Comparison of ENCODE assay signal across 29 cellular contexts in genomic region chr7:112280267-112280666, GRCh38.
"Had no signal": no experiment of that assay in that cellular context is flagged by ENCODE, and none has a peak within 500 bp of the region (broad histone marks: within the 10 kb centered on the region; RNA-seq: fewer than 3 reads in every experiment).

No MANE protein-coding gene starts in this region.

- H3K9me3 Mint-ChIP-seq: natural killer cell, type B pancreatic cell had no signal

- H3K9me3 ChIP-seq: lower lobe of right lung, neutrophil, right atrium auricular region, right lobe of liver, tibial nerve, uterus had no signal

- H3K36me3 ChIP-seq: lower lobe of right lung, neural progenitor cell, neutrophil, right atrium auricular region, right lobe of liver, tibial nerve, uterus had no signal

- DNase-seq: hippocampal formation; kidney glomerular epithelial cell; left cardiac atrium; left ventricle myocardium superior; lower lobe of right lung; mammary epithelial cell; mesenchymal stem cell; naive B cell; natural killer cell; occipital lobe; right lobe of liver; stimulated activated CD4-positive, alpha-beta T cell treated with anti-CD3 and anti-CD28 coated beads, Interleukin-1b, Interleukin-23, amount 100 ng/mL, for 48 hours; stimulated activated CD4-positive, alpha-beta T cell treated with anti-CD3 and anti-CD28 coated beads, Interleukin-2, amount 100 ng/mL, for 48 hours; stimulated activated CD4-positive, alpha-beta T cell treated with anti-CD3 and anti-CD28 coated beads, Interleukin-4, amount 100 ng/mL, for 4 hours; stimulated activated CD8-positive, alpha-beta memory T cell treated with anti-CD3 and anti-CD28 coated beads, Interleukin-4, amount 100 ng/mL, for 48 hours; stimulated activated naive CD4-positive, alpha-beta T cell treated with Interleukin-2 at 50 U/mL for 16 hours; stimulated activated naive CD8-positive, alpha-beta T cell treated with anti-CD3 and anti-CD28 coated beads, Interleukin-15, amount 100 ng/mL, for 72 hours; substantia nigra; uterus had no signal

- H3K27me3 Mint-ChIP-seq: naive B cell; progenitor cell of endocrine pancreas; stimulated activated memory B cell treated with anti-CD40 and anti-IgM and Interleukin-4, amounts not matched to agents 10 μg/mL and 1 μg/mL and 100 μg/mL, for 72 hours; stimulated activated naive CD8-positive, alpha-beta T cell treated with anti-CD3 and anti-CD28 coated beads, Interleukin-15, amount 100 ng/mL, for 72 hours; type B pancreatic cell had no signal

- H3K4me3 Mint-ChIP-seq: naive B cell; natural killer cell; neural progenitor cell; stimulated activated memory B cell treated with anti-CD40 and anti-IgM and Interleukin-4, amounts not matched to agents 10 μg/mL and 1 μg/mL and 100 μg/mL, for 72 hours; stimulated activated naive CD8-positive, alpha-beta T cell treated with anti-CD3 and anti-CD28 coated beads, Interleukin-15, amount 100 ng/mL, for 72 hours; type B pancreatic cell had no signal

- H3K27me3 ChIP-seq: neural progenitor cell, neutrophil, right atrium auricular region, right lobe of liver, tibial nerve, uterus had no signal

- H3K36me3 Mint-ChIP-seq: naive B cell; natural killer cell; neural progenitor cell; stimulated activated memory B cell treated with anti-CD40 and anti-IgM and Interleukin-4, amounts not matched to agents 10 μg/mL and 1 μg/mL and 100 μg/mL, for 72 hours; type B pancreatic cell had no signal

- H3K27ac ChIP-seq: lower lobe of right lung, neural progenitor cell, neutrophil, parathyroid adenoma, right atrium auricular region, right lobe of liver, tibial nerve, uterus had no signal

- H3K4me1 ChIP-seq: lower lobe of right lung, parathyroid adenoma, right atrium auricular region, right lobe of liver, tibial nerve, uterus had no signal

- H3K4me3 ChIP-seq: lower lobe of right lung, neural progenitor cell, right atrium auricular region, right lobe of liver, smooth muscle cell, tibial nerve, uterus had no signal

- ATAC-seq: left cardiac atrium; left lobe of liver; left ventricle myocardium superior; lower lobe of right lung; natural killer cell; right lobe of liver; stimulated activated memory B cell treated with anti-CD40 and anti-IgM and Interleukin-4, amounts not matched to agents 10 μg/mL and 1 μg/mL and 100 μg/mL, for 72 hours; stimulated activated naive CD8-positive, alpha-beta T cell treated with anti-CD3 and anti-CD28 coated beads, Interleukin-15, amount 100 ng/mL, for 72 hours had no signal

- H3K4me1 Mint-ChIP-seq: neural progenitor cell had no signal

- H3K27ac Mint-ChIP-seq: naive B cell; natural killer cell; neural progenitor cell; progenitor cell of endocrine pancreas; stimulated activated memory B cell treated with anti-CD40 and anti-IgM and Interleukin-4, amounts not matched to agents 10 μg/mL and 1 μg/mL and 100 μg/mL, for 72 hours; stimulated activated naive CD8-positive, alpha-beta T cell treated with anti-CD3 and anti-CD28 coated beads, Interleukin-15, amount 100 ng/mL, for 72 hours; type B pancreatic cell had no signal
